ENCODE assay signal across 1 cellular context in genomic region chr1:160178731-160179130, GRCh38.
TF ChIP-seq lines count a peak whose summit lies in the region.

No MANE protein-coding gene starts in this region.

TF ChIP-seq in K562, 482 proteins besides CTCF, POLR2A, EP300 and RAD21:
- TF ChIP-seq RAD51 (IDR thresholded peaks at IDR 0.05; ENCODE audit: borderline replicate concordance, low read depth) (peak; percentile 21; the same call in 1 of the 2 replicates), ZNF507 (tag; conservative IDR thresholded peaks at IDR 0.05) (no peak), TFE3 (CRISPR knock-in tag; IDR thresholded peaks at IDR 0.05) (peak; percentile 87)
